ENCODE assay signal across 2 cellular contexts in genomic region chr10:76882245-76882644, GRCh38.
TF ChIP-seq lines count a peak whose summit lies in the region.

No MANE protein-coding gene starts in this region.

TF ChIP-seq in SK-N-SH treated with all-trans-retinoic acid at 6 μM for 48 hours, 23 proteins besides CTCF, POLR2A, EP300 and RAD21 (continued from another document):
- TF ChIP-seq ZFP30 (CRISPR knock-in tag; IDR thresholded peaks at IDR 0.05) (no peak), ZFP3 (CRISPR knock-in tag; IDR thresholded peaks at IDR 0.05) (no peak), TOX (CRISPR knock-in tag; IDR thresholded peaks at IDR 0.05; ENCODE audit: borderline replicate concordance) (no peak), ZC3H10 (CRISPR knock-in tag; IDR thresholded peaks at IDR 0.05) (no peak), TSHZ2 (CRISPR knock-in tag; IDR thresholded peaks at IDR 0.05) (no peak), ZNF565 (CRISPR knock-in tag; conservative IDR thresholded peaks at IDR 0.05; ENCODE audit: low read depth) (no peak), PATZ1 (CRISPR knock-in tag; IDR thresholded peaks at IDR 0.05; ENCODE audit: borderline replicate concordance) (no peak), CSRNP3 (CRISPR knock-in tag; IDR thresholded peaks at IDR 0.05) (no peak)

TF ChIP-seq in SK-N-SH, 30 proteins besides CTCF, POLR2A, EP300 and RAD21 (continued from another document):
- TF ChIP-seq PBX3 (IDR thresholded peaks at IDR 0.05): no peak
- no peak for TF ChIP-seq USF1 (IDR thresholded peaks at IDR 0.05; ENCODE audit: borderline replicate concordance, low read depth)
- no peak for TF ChIP-seq REST (IDR thresholded peaks at IDR 0.05; ENCODE audit: low read depth, low read length)
- no peak for TF ChIP-seq RCOR1 (IDR thresholded peaks at IDR 0.05; ENCODE audit: low read length)
- TF ChIP-seq EZH2phosphoT487 (IDR thresholded peaks at IDR 0.05; ENCODE audit: borderline replicate concordance, low read depth): no peak
- TF ChIP-seq RFX5 (IDR thresholded peaks at IDR 0.05; ENCODE audit: low read length): no peak
